Comparison of ENCODE assay signal across 40 cellular contexts in genomic region chr22:38823637-38824036, GRCh38.
"Had no signal": no experiment of that assay in that cellular context is flagged by ENCODE, and none has a peak within 500 bp of the region (broad histone marks: within the 10 kb centered on the region; RNA-seq: fewer than 3 reads in every experiment).

No MANE protein-coding gene starts in this region.

- H3K4me1 ChIP-seq: adrenal gland, body of pancreas, breast epithelium had no signal

- ATAC-seq: activated CD8-positive, alpha-beta T cell treated with anti-CD3 and anti-CD28 coated beads for 36 hours; activated T-cell treated with anti-CD3 and anti-CD28 coated beads, Interleukin-2, amount 50 U/mL, for 4 hours; activated T-cell treated with anti-CD3 and anti-CD28 coated beads, Interleukin-2, amount 50 U/mL, for 72 hours; body of pancreas had no signal

- H3K4me3 Mint-ChIP-seq: activated B cell treated with CpG ODN at 0.5 μM for 24 hours; activated CD4-positive, alpha-beta memory T cell treated with anti-CD3 and anti-CD28 coated beads for 36 hours; activated CD4-positive, alpha-beta T cell treated with anti-CD3 and anti-CD28 coated beads, Interleukin-2, amount 10 ng/mL, durations not matched to agents 24 days and 14 days; activated CD8-positive, alpha-beta T cell treated with anti-CD3 and anti-CD28 coated beads for 36 hours; activated naive CD4-positive, alpha-beta T cell treated with anti-CD3 and anti-CD28 coated beads, Interleukin-2, amount 10 ng/mL, durations not matched to agents 7 days and 5 days; activated naive CD4-positive, alpha-beta T cell treated with anti-CD3 and anti-CD28 coated beads, Interleukin-2, amount 50 U/mL, for 24 hours; activated naive CD8-positive, alpha-beta T cell; activated T-cell treated with anti-CD3 and anti-CD28 coated beads, Interleukin-2, amount 50 U/mL, for 4 hours; activated T-cell treated with anti-CD3 and anti-CD28 coated beads, Interleukin-2, amount 50 U/mL, for 72 hours; activated T-helper 1 cell treated with anti-CD3 and anti-CD28 coated beads, Interleukin-12 subunit alpha, Interleukin-12 subunit beta, Interleukin-2, Interleukin-4 antibody, amounts not matched to agents 30 ng/mL and 10 ng/mL and 1 ng/mL, durations not matched to agents 14 hours and 24 hours and 36 hours; central memory CD8-positive, alpha-beta T cell; T-helper 1 cell treated with Interleukin-12 subunit alpha and Interleukin-12 subunit beta and Interleukin-4 antibody, amounts not matched to agents 30 μg/mL and 1 μg/mL, for 36 hours; T-helper 2 cell treated with Interferon-gamma antibody and Interleukin-4, amounts not matched to agents 5 μg/mL and 100 μg/mL, for 36 hours had no signal

- H3K27me3 ChIP-seq: adrenal gland, body of pancreas, breast epithelium had no signal

- H3K27me3 Mint-ChIP-seq: activated CD4-positive, alpha-beta memory T cell treated with anti-CD3 and anti-CD28 coated beads for 36 hours; activated CD8-positive, alpha-beta T cell treated with anti-CD3 and anti-CD28 coated beads for 36 hours; activated naive CD4-positive, alpha-beta T cell treated with anti-CD3 and anti-CD28 coated beads, Interleukin-2, amount 50 U/mL, for 24 hours; activated naive CD8-positive, alpha-beta T cell; central memory CD8-positive, alpha-beta T cell had no signal

- DNase-seq: activated B cell treated with CpG ODN at 0.5 μM for 24 hours; activated CD4-positive, alpha-beta memory T cell treated with anti-CD3 and anti-CD28 coated beads for 36 hours; activated CD4-positive, alpha-beta T cell treated with anti-CD3 and anti-CD28 coated beads for 4 hours; activated CD4-positive, alpha-beta T cell treated with anti-CD3 and anti-CD28 coated beads, Interleukin-2, amount 10 ng/mL, durations not matched to agents 24 days and 14 days; activated CD4-positive, alpha-beta T cell treated with anti-CD3 and anti-CD28 coated beads, Interleukin-2, amount 50 U/mL, for 1 hour; activated CD4-positive, alpha-beta T cell treated with anti-CD3 and anti-CD28 coated beads, Interleukin-2, amount 50 U/mL, for 4 hours; activated CD4-positive, CD25-positive, alpha-beta regulatory T cell treated with anti-CD3 and anti-CD28 coated beads, Interleukin-2, amount 50 U/mL, for 72 hours; activated CD8-positive, alpha-beta memory T cell treated with anti-CD3 and anti-CD28 coated beads, Interleukin-2, amount 50 U/mL, for 4 hours; activated CD8-positive, alpha-beta T cell treated with anti-CD3 and anti-CD28 coated beads for 36 hours; activated effector memory CD4-positive, alpha-beta T cell treated with Interleukin-2 at 50 U/mL for 16 hours; activated gamma-delta T cell; activated naive CD4-positive, alpha-beta T cell treated with anti-CD3 and anti-CD28 coated beads, Interleukin-2, amount 10 ng/mL, durations not matched to agents 7 days and 5 days; activated naive CD4-positive, alpha-beta T cell treated with Interleukin-2 at 50 U/mL for 16 hours; activated T-cell treated with anti-CD3 and anti-CD28 coated beads for 4 hours; activated T-cell treated with anti-CD3 and anti-CD28 coated beads, Interleukin-2, amount 50 U/mL, for 1 hour; activated T-cell treated with anti-CD3 and anti-CD28 coated beads, Interleukin-2, amount 50 U/mL, for 4 hours; activated T-cell treated with anti-CD3 and anti-CD28 coated beads, Interleukin-2, amount 50 U/mL, for 72 hours; adrenal gland; amniotic stem cell; aorta; body of pancreas; brain microvascular endothelial cell; caudate nucleus; cerebellar nuclear complex; SW 1271; T-helper 1 cell; T-helper 2 cell; T-helper 9 cell had no signal

- H3K4me1 Mint-ChIP-seq: activated B cell treated with CpG ODN at 0.5 μM for 24 hours; activated CD4-positive, alpha-beta T cell treated with anti-CD3 and anti-CD28 coated beads, Interleukin-2, amount 10 ng/mL, durations not matched to agents 24 days and 14 days; activated naive CD4-positive, alpha-beta T cell treated with anti-CD3 and anti-CD28 coated beads, Interleukin-2, amount 10 ng/mL, durations not matched to agents 7 days and 5 days; activated naive CD4-positive, alpha-beta T cell treated with anti-CD3 and anti-CD28 coated beads, Interleukin-2, amount 50 U/mL, for 24 hours; central memory CD8-positive, alpha-beta T cell had no signal

- H3K9me3 Mint-ChIP-seq: activated B cell treated with CpG ODN at 0.5 μM for 24 hours; activated CD4-positive, alpha-beta memory T cell treated with anti-CD3 and anti-CD28 coated beads for 36 hours; activated CD4-positive, alpha-beta T cell treated with anti-CD3 and anti-CD28 coated beads, Interleukin-2, amount 10 ng/mL, durations not matched to agents 24 days and 14 days; activated CD8-positive, alpha-beta T cell treated with anti-CD3 and anti-CD28 coated beads for 36 hours; activated naive CD4-positive, alpha-beta T cell treated with anti-CD3 and anti-CD28 coated beads, Interleukin-2, amount 10 ng/mL, durations not matched to agents 7 days and 5 days; activated naive CD4-positive, alpha-beta T cell treated with anti-CD3 and anti-CD28 coated beads, Interleukin-2, amount 50 U/mL, for 24 hours; activated T-cell treated with anti-CD3 and anti-CD28 coated beads, Interleukin-2, amount 50 U/mL, for 4 hours; activated T-cell treated with anti-CD3 and anti-CD28 coated beads, Interleukin-2, amount 50 U/mL, for 72 hours; activated T-helper 1 cell treated with anti-CD3 and anti-CD28 coated beads, Interleukin-12 subunit alpha, Interleukin-12 subunit beta, Interleukin-2, Interleukin-4 antibody, amounts not matched to agents 30 ng/mL and 10 ng/mL and 1 ng/mL, durations not matched to agents 14 hours and 24 hours and 36 hours; activated T-helper 2 cell treated with anti-CD3 and anti-CD28 coated beads, Interferon-gamma antibody, Interleukin-2, Interleukin-4, amounts not matched to agents 10 μg/mL and 5 μg/mL and 100 μg/mL, durations not matched to agents 14 hours and 24 hours and 36 hours; central memory CD8-positive, alpha-beta T cell; T-helper 1 cell treated with Interleukin-12 subunit alpha and Interleukin-12 subunit beta and Interleukin-4 antibody, amounts not matched to agents 30 μg/mL and 1 μg/mL, for 36 hours; T-helper 2 cell treated with Interferon-gamma antibody and Interleukin-4, amounts not matched to agents 5 μg/mL and 100 μg/mL, for 36 hours had no signal

- H3K27ac Mint-ChIP-seq: activated B cell treated with CpG ODN at 0.5 μM for 24 hours; activated CD4-positive, alpha-beta memory T cell treated with anti-CD3 and anti-CD28 coated beads for 36 hours; activated CD4-positive, alpha-beta T cell treated with anti-CD3 and anti-CD28 coated beads, Interleukin-2, amount 10 ng/mL, durations not matched to agents 24 days and 14 days; activated CD8-positive, alpha-beta T cell treated with anti-CD3 and anti-CD28 coated beads for 36 hours; activated naive CD4-positive, alpha-beta T cell treated with anti-CD3 and anti-CD28 coated beads, Interleukin-2, amount 10 ng/mL, durations not matched to agents 7 days and 5 days; activated naive CD4-positive, alpha-beta T cell treated with anti-CD3 and anti-CD28 coated beads, Interleukin-2, amount 50 U/mL, for 24 hours; activated naive CD8-positive, alpha-beta T cell; activated T-cell treated with anti-CD3 and anti-CD28 coated beads, Interleukin-2, amount 50 U/mL, for 72 hours; activated T-helper 1 cell treated with anti-CD3 and anti-CD28 coated beads, Interleukin-12 subunit alpha, Interleukin-12 subunit beta, Interleukin-2, Interleukin-4 antibody, amounts not matched to agents 30 ng/mL and 10 ng/mL and 1 ng/mL, durations not matched to agents 14 hours and 24 hours and 36 hours; activated T-helper 2 cell treated with anti-CD3 and anti-CD28 coated beads, Interferon-gamma antibody, Interleukin-2, Interleukin-4, amounts not matched to agents 10 μg/mL and 5 μg/mL and 100 μg/mL, durations not matched to agents 14 hours and 24 hours and 36 hours; T-helper 1 cell treated with Interleukin-12 subunit alpha and Interleukin-12 subunit beta and Interleukin-4 antibody, amounts not matched to agents 30 μg/mL and 1 μg/mL, for 36 hours; T-helper 2 cell treated with Interferon-gamma antibody and Interleukin-4, amounts not matched to agents 5 μg/mL and 100 μg/mL, for 36 hours had no signal

- H3K27ac ChIP-seq: adrenal gland, body of pancreas, brain microvascular endothelial cell, breast epithelium, cardiac muscle cell, VCaP had no signal

- H3K4me3 ChIP-seq: adrenal gland, body of pancreas, breast epithelium, cardiac muscle cell had no signal

- FAIRE-seq: astrocyte, TTC549 had no signal

- H3K9me3 ChIP-seq: adrenal gland, body of pancreas, breast epithelium had no signal

- H3K36me3 ChIP-seq: adrenal gland, brain microvascular endothelial cell, breast epithelium, cardiac muscle cell had no signal

- H3K36me3 Mint-ChIP-seq: activated CD4-positive, alpha-beta memory T cell treated with anti-CD3 and anti-CD28 coated beads for 36 hours; activated naive CD4-positive, alpha-beta T cell treated with anti-CD3 and anti-CD28 coated beads, Interleukin-2, amount 10 ng/mL, durations not matched to agents 7 days and 5 days; activated naive CD4-positive, alpha-beta T cell treated with anti-CD3 and anti-CD28 coated beads, Interleukin-2, amount 50 U/mL, for 24 hours had no signal
